Comparison of ENCODE assay signal across 1 cellular context in genomic region chr19:18577365-18577914, GRCh38.
TF ChIP-seq lines count a peak whose summit lies in the region.

No MANE protein-coding gene starts in this region.

TF ChIP-seq in WTC11, 78 proteins besides CTCF, POLR2A, EP300 and RAD21 (continued from another document):
- TF ChIP-seq AFF4 (CRISPR knock-in tag; IDR thresholded peaks at IDR 0.05; ENCODE audit: borderline replicate concordance) (no peak), ZNF281 (CRISPR knock-in tag; IDR thresholded peaks at IDR 0.05) (no peak), FOXP4 (CRISPR knock-in tag; IDR thresholded peaks at IDR 0.05) (no peak), ZNF138 (CRISPR knock-in tag; conservative IDR thresholded peaks at IDR 0.05) (no peak), ZNF121 (CRISPR knock-in tag; IDR thresholded peaks at IDR 0.05) (no peak), FOXP1 (CRISPR knock-in tag; IDR thresholded peaks at IDR 0.05; ENCODE audit: borderline replicate concordance) (no peak), HMGXB4 (CRISPR knock-in tag; IDR thresholded peaks at IDR 0.05) (no peak), CREM (CRISPR knock-in tag; IDR thresholded peaks at IDR 0.05) (no peak), ESRRA (CRISPR knock-in tag; IDR thresholded peaks at IDR 0.05; ENCODE audit: borderline replicate concordance) (no peak), E2F4 (CRISPR knock-in tag; IDR thresholded peaks at IDR 0.05; ENCODE audit: borderline replicate concordance, low read depth) (no peak), CREB1 (CRISPR knock-in tag; IDR thresholded peaks at IDR 0.05) (no peak), PRRX2 (CRISPR knock-in tag; IDR thresholded peaks at IDR 0.05) (no peak)
TF ChIP-seq in WTC11: peak in this region for 0.
